Comparison of ENCODE assay signal across 1 cellular context in genomic region chr14:96095581-96096476, GRCh38.
TF ChIP-seq lines count a peak whose summit lies in the region.

No MANE protein-coding gene starts in this region.

TF ChIP-seq in GM23338, 12 proteins besides CTCF, POLR2A, EP300 and RAD21 (continued from another document):
- no peak for TF ChIP-seq STAT1 (IDR thresholded peaks at IDR 0.05; ENCODE audit: unreplicated experiment)
- TF ChIP-seq ZNF331 (CRISPR knock-in tag; IDR thresholded peaks at IDR 0.05; ENCODE audit: low read depth): no peak
- TF ChIP-seq CREB1 (CRISPR knock-in tag; IDR thresholded peaks at IDR 0.05; ENCODE audit: low read depth): no peak
- TF ChIP-seq NANOG (IDR thresholded peaks at IDR 0.05; ENCODE audit: borderline replicate concordance): no peak
